In genomic region chr15:39580117-39580629, GRCh38 we compare ENCODE assay signal across 8 cellular contexts. TPM values are rescaled to one million over a fixed set of nuclear protein-coding genes. Genes with fewer than 3 reads are reported as not detected.
DNase-seq lines count a peak whose midpoint lies in the region; TF ChIP-seq lines count a peak whose summit lies in the region.

No MANE protein-coding gene starts in this region.

- H3K4me3 Mint-ChIP-seq in activated T-cell treated with anti-CD3 and anti-CD28 coated beads, Interleukin-2, amount 50 U/mL, for 24 hours, result peak overlapping the region; percentile 65

- H3K27me3 ChIP-seq in esophagus (ENCODE audit: control insufficient read depth in 1 of 2, insufficient read depth in 2 of 2, low read length in 2 of 2) (no peaks in the 10 kb centered on the region), muscle layer of duodenum (ENCODE audit: low read depth, low read length) (no peaks in the 10 kb centered on the region)

- DNase-seq in CD1c-positive myeloid dendritic cell (ENCODE audit: extremely low spot score) (peak; percentile 92), GM20000 (ENCODE audit: low spot score) (peak; percentile 89), HUDEP-2 (lab: John Stamatoyannopoulos, UW; ENCODE audit: unreplicated experiment in 76 of 76) (peak in 71 of 76 experiments; percentile 4 to 79 (median 52)), OCI-M1 (lab: John Stamatoyannopoulos, UW) (peak; percentile 84)
- peak; percentile 94 for DNase-seq in activated T-cell treated with anti-CD3 and anti-CD28 coated beads, Interleukin-2, amount 50 U/mL, for 24 hours
- DNase-seq in stimulated activated CD8-positive, alpha-beta memory T cell treated with anti-CD3 and anti-CD28 coated beads, Interleukin-4, amount 100 ng/mL, for 4 hours (ENCODE audit: low read depth in 2 of 2, low spot score in 1 of 2), result peak; percentile 66 to 77

- no peaks in the 10 kb centered on the region for H3K36me3 Mint-ChIP-seq in activated T-cell treated with anti-CD3 and anti-CD28 coated beads, Interleukin-2, amount 50 U/mL, for 24 hours (ENCODE audit: low read depth)

- peak; percentile 83 for TF ChIP-seq CTCF in GM20000 (IDR thresholded peaks at IDR 0.05; ENCODE audit: extremely low read depth, missing control alignments)

- 0 to 1% methylated on average over 32 to 43 of the region's 43 CpGs for WGBS in esophagus, 2 donors

- H3K36me3 ChIP-seq in esophagus (ENCODE audit: control insufficient read depth in 2 of 2, insufficient read depth in 2 of 2, low read length in 1 of 2) (peaks cover 0 to 10% of the 10 kb centered on the region in 2 donors), muscle layer of duodenum (ENCODE audit: control insufficient read depth in 1 of 2, insufficient read depth in 2 of 2, low read length in 2 of 2) (peaks cover 29 to 47% of the 10 kb centered on the region in 2 donors)

- H3K4me3 ChIP-seq in esophagus (ENCODE audit: low read depth in 1 of 2, low read length in 2 of 2), result peak overlapping the region; percentile 57 to 63
- peak overlapping the region; percentile 61 to 84 for H3K4me3 ChIP-seq in muscle layer of duodenum (ENCODE audit: low read depth in 1 of 2, low read length in 2 of 2)

- peak overlapping the region; percentile 91 to 92 for H3K27ac ChIP-seq in esophagus (ENCODE audit: low read depth in 2 of 2, low read length in 1 of 2)
- H3K27ac ChIP-seq in muscle layer of duodenum (ENCODE audit: low read length), result peak overlapping the region; percentile 93

- H3K4me1 Mint-ChIP-seq in activated T-cell treated with anti-CD3 and anti-CD28 coated beads, Interleukin-2, amount 50 U/mL, for 24 hours (ENCODE audit: low read depth), result peaks cover 16% of the 10 kb centered on the region

- H3K9me3 Mint-ChIP-seq in activated T-cell treated with anti-CD3 and anti-CD28 coated beads, Interleukin-2, amount 50 U/mL, for 24 hours, result no peaks in the 10 kb centered on the region

- no peaks in the 10 kb centered on the region for H3K4me1 ChIP-seq in esophagus (ENCODE audit: control insufficient read depth in 2 of 2, insufficient read depth in 2 of 2, low read length in 1 of 2)
- H3K4me1 ChIP-seq in muscle layer of duodenum (ENCODE audit: control insufficient read depth in 1 of 2, insufficient read depth in 2 of 2, low read length in 2 of 2), result peaks cover 0 to 12% of the 10 kb centered on the region in 2 donors

- H3K27me3 Mint-ChIP-seq in activated T-cell treated with anti-CD3 and anti-CD28 coated beads, Interleukin-2, amount 50 U/mL, for 24 hours, result peaks cover 69% of the 10 kb centered on the region

- H3K9me3 ChIP-seq in esophagus (ENCODE audit: control insufficient read depth in 2 of 2, insufficient read depth in 1 of 2, low read depth in 1 of 2, low read length in 1 of 2), result no peaks in the 10 kb centered on the region
- H3K9me3 ChIP-seq in muscle layer of duodenum (ENCODE audit: control insufficient read depth in 1 of 2, low read length in 2 of 2), result no peaks in the 10 kb centered on the region

- H3K27ac Mint-ChIP-seq in activated T-cell treated with anti-CD3 and anti-CD28 coated beads, Interleukin-2, amount 50 U/mL, for 24 hours, result no peak overlapping the region

RNA-seq across cellular contexts. Expression of gene THBS1, which starts 0.7 kb away (rescaled TPM):
- polyA plus RNA-seq in esophagus, result 10 to 100 TPM in 1 of 2 donors, 1 to 10 TPM in 1; 6.8 to 20.4 TPM

Comparison
In these comparisons a context has a peak if more than half of its experiments do, and no peak if none do; other contexts are left out.
1. Peak in every context shown above with its lines: DNase-seq, H3K4me3 ChIP-seq and H3K27ac ChIP-seq.